Comparison of ENCODE assay signal across 1 cellular context in the genomic region with DNA sequence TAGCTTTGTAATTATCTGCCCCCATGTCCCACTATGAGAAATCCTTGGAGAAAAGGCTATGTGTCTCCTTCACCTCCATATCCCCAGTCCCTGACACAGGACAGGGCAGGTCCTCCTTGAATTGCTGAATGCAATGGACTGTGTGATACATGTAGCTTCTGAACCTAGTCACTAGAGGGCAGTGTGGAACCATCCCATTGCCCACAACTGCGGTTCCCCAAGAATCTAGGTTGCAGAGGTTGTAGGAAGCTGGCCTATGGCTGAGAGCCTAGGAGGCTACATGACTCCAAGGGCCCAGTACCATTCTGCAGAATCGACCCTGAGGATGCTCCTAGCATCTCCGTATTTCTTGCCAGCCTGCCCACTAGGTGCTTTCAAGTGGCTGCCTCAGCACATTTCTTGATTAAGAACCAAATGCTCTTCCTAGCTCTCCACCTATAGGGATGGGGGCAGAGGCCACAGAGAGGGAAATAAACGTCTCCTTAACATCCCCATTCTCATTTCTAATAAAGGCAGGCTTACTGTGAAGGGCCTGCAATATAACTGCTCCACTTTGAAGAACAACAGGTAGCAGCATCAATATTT.
TF ChIP-seq lines count a peak whose summit lies in the region.

No MANE protein-coding gene starts in this region.

TF ChIP-seq in H1, 55 proteins besides CTCF, POLR2A, EP300 and RAD21:
- TF ChIP-seq, protein P1, sequence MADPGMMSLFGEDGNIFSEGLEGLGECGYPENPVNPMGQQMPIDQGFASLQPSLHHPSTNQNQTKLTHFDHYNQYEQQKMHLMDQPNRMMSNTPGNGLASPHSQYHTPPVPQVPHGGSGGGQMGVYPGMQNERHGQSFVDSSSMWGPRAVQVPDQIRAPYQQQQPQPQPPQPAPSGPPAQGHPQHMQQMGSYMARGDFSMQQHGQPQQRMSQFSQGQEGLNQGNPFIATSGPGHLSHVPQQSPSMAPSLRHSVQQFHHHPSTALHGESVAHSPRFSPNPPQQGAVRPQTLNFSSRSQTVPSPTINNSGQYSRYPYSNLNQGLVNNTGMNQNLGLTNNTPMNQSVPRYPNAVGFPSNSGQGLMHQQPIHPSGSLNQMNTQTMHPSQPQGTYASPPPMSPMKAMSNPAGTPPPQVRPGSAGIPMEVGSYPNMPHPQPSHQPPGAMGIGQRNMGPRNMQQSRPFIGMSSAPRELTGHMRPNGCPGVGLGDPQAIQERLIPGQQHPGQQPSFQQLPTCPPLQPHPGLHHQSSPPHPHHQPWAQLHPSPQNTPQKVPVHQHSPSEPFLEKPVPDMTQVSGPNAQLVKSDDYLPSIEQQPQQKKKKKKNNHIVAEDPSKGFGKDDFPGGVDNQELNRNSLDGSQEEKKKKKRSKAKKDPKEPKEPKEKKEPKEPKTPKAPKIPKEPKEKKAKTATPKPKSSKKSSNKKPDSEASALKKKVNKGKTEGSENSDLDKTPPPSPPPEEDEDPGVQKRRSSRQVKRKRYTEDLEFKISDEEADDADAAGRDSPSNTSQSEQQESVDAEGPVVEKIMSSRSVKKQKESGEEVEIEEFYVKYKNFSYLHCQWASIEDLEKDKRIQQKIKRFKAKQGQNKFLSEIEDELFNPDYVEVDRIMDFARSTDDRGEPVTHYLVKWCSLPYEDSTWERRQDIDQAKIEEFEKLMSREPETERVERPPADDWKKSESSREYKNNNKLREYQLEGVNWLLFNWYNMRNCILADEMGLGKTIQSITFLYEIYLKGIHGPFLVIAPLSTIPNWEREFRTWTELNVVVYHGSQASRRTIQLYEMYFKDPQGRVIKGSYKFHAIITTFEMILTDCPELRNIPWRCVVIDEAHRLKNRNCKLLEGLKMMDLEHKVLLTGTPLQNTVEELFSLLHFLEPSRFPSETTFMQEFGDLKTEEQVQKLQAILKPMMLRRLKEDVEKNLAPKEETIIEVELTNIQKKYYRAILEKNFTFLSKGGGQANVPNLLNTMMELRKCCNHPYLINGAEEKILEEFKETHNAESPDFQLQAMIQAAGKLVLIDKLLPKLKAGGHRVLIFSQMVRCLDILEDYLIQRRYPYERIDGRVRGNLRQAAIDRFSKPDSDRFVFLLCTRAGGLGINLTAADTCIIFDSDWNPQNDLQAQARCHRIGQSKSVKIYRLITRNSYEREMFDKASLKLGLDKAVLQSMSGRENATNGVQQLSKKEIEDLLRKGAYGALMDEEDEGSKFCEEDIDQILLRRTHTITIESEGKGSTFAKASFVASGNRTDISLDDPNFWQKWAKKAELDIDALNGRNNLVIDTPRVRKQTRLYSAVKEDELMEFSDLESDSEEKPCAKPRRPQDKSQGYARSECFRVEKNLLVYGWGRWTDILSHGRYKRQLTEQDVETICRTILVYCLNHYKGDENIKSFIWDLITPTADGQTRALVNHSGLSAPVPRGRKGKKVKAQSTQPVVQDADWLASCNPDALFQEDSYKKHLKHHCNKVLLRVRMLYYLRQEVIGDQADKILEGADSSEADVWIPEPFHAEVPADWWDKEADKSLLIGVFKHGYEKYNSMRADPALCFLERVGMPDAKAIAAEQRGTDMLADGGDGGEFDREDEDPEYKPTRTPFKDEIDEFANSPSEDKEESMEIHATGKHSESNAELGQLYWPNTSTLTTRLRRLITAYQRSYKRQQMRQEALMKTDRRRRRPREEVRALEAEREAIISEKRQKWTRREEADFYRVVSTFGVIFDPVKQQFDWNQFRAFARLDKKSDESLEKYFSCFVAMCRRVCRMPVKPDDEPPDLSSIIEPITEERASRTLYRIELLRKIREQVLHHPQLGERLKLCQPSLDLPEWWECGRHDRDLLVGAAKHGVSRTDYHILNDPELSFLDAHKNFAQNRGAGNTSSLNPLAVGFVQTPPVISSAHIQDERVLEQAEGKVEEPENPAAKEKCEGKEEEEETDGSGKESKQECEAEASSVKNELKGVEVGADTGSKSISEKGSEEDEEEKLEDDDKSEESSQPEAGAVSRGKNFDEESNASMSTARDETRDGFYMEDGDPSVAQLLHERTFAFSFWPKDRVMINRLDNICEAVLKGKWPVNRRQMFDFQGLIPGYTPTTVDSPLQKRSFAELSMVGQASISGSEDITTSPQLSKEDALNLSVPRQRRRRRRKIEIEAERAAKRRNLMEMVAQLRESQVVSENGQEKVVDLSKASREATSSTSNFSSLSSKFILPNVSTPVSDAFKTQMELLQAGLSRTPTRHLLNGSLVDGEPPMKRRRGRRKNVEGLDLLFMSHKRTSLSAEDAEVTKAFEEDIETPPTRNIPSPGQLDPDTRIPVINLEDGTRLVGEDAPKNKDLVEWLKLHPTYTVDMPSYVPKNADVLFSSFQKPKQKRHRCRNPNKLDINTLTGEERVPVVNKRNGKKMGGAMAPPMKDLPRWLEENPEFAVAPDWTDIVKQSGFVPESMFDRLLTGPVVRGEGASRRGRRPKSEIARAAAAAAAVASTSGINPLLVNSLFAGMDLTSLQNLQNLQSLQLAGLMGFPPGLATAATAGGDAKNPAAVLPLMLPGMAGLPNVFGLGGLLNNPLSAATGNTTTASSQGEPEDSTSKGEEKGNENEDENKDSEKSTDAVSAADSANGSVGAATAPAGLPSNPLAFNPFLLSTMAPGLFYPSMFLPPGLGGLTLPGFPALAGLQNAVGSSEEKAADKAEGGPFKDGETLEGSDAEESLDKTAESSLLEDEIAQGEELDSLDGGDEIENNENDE (IDR thresholded peaks at IDR 0.05; ENCODE audit: insufficient replicate concordance, low read length): no peak
- TF ChIP-seq TEAD4 (IDR thresholded peaks at IDR 0.05; ENCODE audit: low read depth, low read length): no peak
- TF ChIP-seq YY1 (IDR thresholded peaks at IDR 0.05; ENCODE audit: low read depth, low read length): peak; percentile 47; the same call in 1 of the 2 replicates
- TF ChIP-seq CHD1 (IDR thresholded peaks at IDR 0.05; ENCODE audit: low read depth, low read length): no peak
- no peak for TF ChIP-seq BRCA1 (IDR thresholded peaks at IDR 0.05; ENCODE audit: low read depth, low read length)
- TF ChIP-seq RXRA (IDR thresholded peaks at IDR 0.05; ENCODE audit: insufficient read depth, low read depth, low read length): no peak
- no peak for TF ChIP-seq SP1 (IDR thresholded peaks at IDR 0.05; ENCODE audit: low read depth, low read length)
- no peak for TF ChIP-seq JUND (IDR thresholded peaks at IDR 0.05; ENCODE audit: low read length)
